ENCODE assay signal across 20 cellular contexts in the genomic region with DNA sequence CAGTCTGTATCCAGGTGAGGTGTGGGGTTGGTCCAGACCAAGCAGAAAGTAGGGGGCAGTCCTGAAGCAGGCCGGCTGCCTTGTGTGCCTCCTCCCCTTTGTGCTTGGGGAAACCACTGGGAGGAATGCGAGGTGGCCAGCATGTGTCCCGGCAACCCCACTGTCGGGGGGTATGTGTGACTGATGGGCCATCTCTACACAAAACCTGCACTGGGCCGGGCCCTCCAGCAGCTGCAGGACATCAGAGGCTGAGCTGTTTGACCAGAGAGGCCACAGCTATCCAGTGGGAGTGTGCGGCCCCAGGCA. TPM values are rescaled to one million over a fixed set of nuclear protein-coding genes. Genes with fewer than 3 reads are reported as not detected.
DNase-seq lines count a peak whose midpoint lies in the region; ATAC-seq and TF ChIP-seq lines count a peak whose summit lies in the region.
"Had no signal": no experiment of that assay in that cellular context is flagged by ENCODE, and none has a peak within 500 bp of the region (broad histone marks: within the 10 kb centered on the region; RNA-seq: fewer than 3 reads in every experiment).

No MANE protein-coding gene starts in this region.

- no peak overlapping the region for H2BK15ac ChIP-seq in H9 (ENCODE audit: low read depth, low read length)

- H3K36me3 Mint-ChIP-seq in H9 (ENCODE audit: insufficient read depth in 1 of 3, low read depth in 3 of 3), result no peaks in the 10 kb centered on the region; a peak in 1 of 7 replicates

- H3K9me3 ChIP-seq in H9 (ENCODE audit: control insufficient read depth, low read depth, low read length), result no peaks in the 10 kb centered on the region
- no peaks in the 10 kb centered on the region for H3K9me3 ChIP-seq in sigmoid colon
- no peaks in the 10 kb centered on the region for H3K9me3 ChIP-seq in thyroid gland
- no peaks in the 10 kb centered on the region for H3K9me3 ChIP-seq in vagina
- no peaks in the 10 kb centered on the region for H3K9me3 ChIP-seq in heart left ventricle
- H3K9me3 ChIP-seq: BLaER1 treated with 17β-estradiol and CSF1 and Interleukin-3, amounts not matched to agents 10 nM and 100 nM; right atrium auricular region had no signal

- H3K14ac ChIP-seq in H9 (ENCODE audit: insufficient read depth, low read length), result no peak overlapping the region

- peak overlapping the region in 1 of 2 experiments; percentile 58; a peak in 2 of 5 replicates for H3K4me3 Mint-ChIP-seq in H9
- H3K4me3 Mint-ChIP-seq: activated T-helper 1 cell treated with anti-CD3 and anti-CD28 coated beads, Interleukin-12 subunit alpha, Interleukin-12 subunit beta, Interleukin-2, Interleukin-4 antibody, amounts not matched to agents 30 ng/mL and 10 ng/mL and 1 ng/mL, durations not matched to agents 14 hours and 24 hours and 36 hours; T-helper 1 cell treated with Interleukin-12 subunit alpha and Interleukin-12 subunit beta and Interleukin-4 antibody, amounts not matched to agents 30 μg/mL and 1 μg/mL, for 36 hours had no signal

- H3K4me1 Mint-ChIP-seq in H9, result peaks cover 40 to 49% of the 10 kb centered on the region in 2 experiments

- TF ChIP-seq EP300 in sigmoid colon (IDR thresholded peaks at IDR 0.05), result no peak

- ATAC-seq in SK-N-SH treated with all-trans-retinoic acid at 6 μM for 48 hours (peak; percentile 15; the same call in 2 of the 3 replicates), heart left ventricle (no peak)

- no peak for TF ChIP-seq POLR2A in sigmoid colon (IDR thresholded peaks at IDR 0.05)
- no peak for TF ChIP-seq POLR2A in thyroid gland (IDR thresholded peaks at IDR 0.05)
- TF ChIP-seq POLR2A in vagina (IDR thresholded peaks at IDR 0.05), result no peak
- no peak for TF ChIP-seq POLR2A in heart left ventricle (IDR thresholded peaks at IDR 0.05)

- H3K27me3 ChIP-seq in H9 (ENCODE audit: insufficient read depth, low read length) (no peaks in the 10 kb centered on the region), sigmoid colon (no peaks in the 10 kb centered on the region), thyroid gland (no peaks in the 10 kb centered on the region), vagina (no peaks in the 10 kb centered on the region), heart left ventricle (no peaks in the 10 kb centered on the region)
- H3K27me3 ChIP-seq: BLaER1 treated with 17β-estradiol and CSF1 and Interleukin-3, amounts not matched to agents 10 nM and 100 nM; right atrium auricular region had no signal

- H2BK120ac ChIP-seq in H9 (ENCODE audit: low read depth, low read length, poor library complexity, severe bottlenecking), result no peak overlapping the region

- no peak overlapping the region for H2BK12ac ChIP-seq in H9 (ENCODE audit: insufficient read length, low read depth, low read length)

- H4K8ac ChIP-seq in H9 (replicated peaks; ENCODE audit: insufficient read length, low read depth, low read length), result no peak overlapping the region

- H2AFZ ChIP-seq in H9 (ENCODE audit: low read length), result no peak overlapping the region

- no peak overlapping the region for H3K56ac ChIP-seq in H9 (ENCODE audit: insufficient read length, low read depth, low read length)

- no peak overlapping the region for H3K9ac ChIP-seq in H9 (ENCODE audit: extremely low read depth, insufficient read length, low read length)
- H3K9ac ChIP-seq: BLaER1 treated with 17β-estradiol and CSF1 and Interleukin-3, amounts not matched to agents 10 nM and 100 nM had no signal

- peaks cover 13% of the 10 kb centered on the region; the same call in 1 of the 2 replicates for H3K4me1 ChIP-seq in H9 (ENCODE audit: insufficient read depth, low read length)
- peaks cover 0 to 41% (median 33%) of the 10 kb centered on the region in 4 donors for H3K4me1 ChIP-seq in sigmoid colon
- no peaks in the 10 kb centered on the region for H3K4me1 ChIP-seq in thyroid gland
- H3K4me1 ChIP-seq in vagina, result peaks cover 21% of the 10 kb centered on the region
- H3K4me1 ChIP-seq in heart left ventricle, result peaks cover 0 to 18% (median 8%) of the 10 kb centered on the region in 12 donors

- TF ChIP-seq CTCF in H9 (conservative IDR thresholded peaks at IDR 0.05) (no peak), sigmoid colon (IDR thresholded peaks at IDR 0.05) (no peak), thyroid gland (IDR thresholded peaks at IDR 0.05) (no peak), vagina (IDR thresholded peaks at IDR 0.05) (no peak), heart left ventricle (IDR thresholded peaks at IDR 0.05) (no peak)

- H4K5ac ChIP-seq in H9 (ENCODE audit: insufficient read length, low read depth, low read length), result no peak overlapping the region

- no peak overlapping the region for H3K4ac ChIP-seq in H9 (ENCODE audit: low read depth, low read length)

- H2BK5ac ChIP-seq in H9 (ENCODE audit: insufficient read length, low read length), result no peak overlapping the region

- H4K91ac ChIP-seq in H9 (ENCODE audit: insufficient read length, low read depth, low read length), result no peak overlapping the region

- no peaks in the 10 kb centered on the region for H3K23me2 ChIP-seq in H9 (ENCODE audit: insufficient read length, low read depth, low read length, poor library complexity, severe bottlenecking)

- no peaks in the 10 kb centered on the region for H3K27me3 Mint-ChIP-seq in H9 (ENCODE audit: low read depth)

- intact Hi-C loops in sigmoid colon (cut with DNase I), result no loop called here
- intact Hi-C loops in thyroid gland (cut with DNase I), result no loop called here
- intact Hi-C loops in vagina (cut with DNase I), result no loop called here
- intact Hi-C loops in heart left ventricle (cut with DNase I), result no loop called here

- H3K27ac ChIP-seq in H9 (ENCODE audit: insufficient read length, low read depth, low read length), result no peak overlapping the region
- H3K27ac ChIP-seq in sigmoid colon, result peak overlapping the region in 3 of 4 donors; percentile 37 to 59 (median 55)
- H3K27ac ChIP-seq in thyroid gland, result no peak overlapping the region
- no peak overlapping the region for H3K27ac ChIP-seq in vagina
- no peak overlapping the region for H3K27ac ChIP-seq in heart left ventricle
- H3K27ac ChIP-seq: BLaER1 treated with 17β-estradiol and CSF1 and Interleukin-3, amounts not matched to agents 10 nM and 100 nM; right atrium auricular region had no signal

- peak overlapping the region; percentile 18 for H3K18ac ChIP-seq in H9 (ENCODE audit: insufficient read length, low read depth, low read length)

- peak overlapping the region; percentile 73 to 92 (median 85); a peak in 6 of 7 replicates for H3K27ac Mint-ChIP-seq in H9
- H3K27ac Mint-ChIP-seq: activated T-helper 1 cell treated with anti-CD3 and anti-CD28 coated beads, Interleukin-12 subunit alpha, Interleukin-12 subunit beta, Interleukin-2, Interleukin-4 antibody, amounts not matched to agents 30 ng/mL and 10 ng/mL and 1 ng/mL, durations not matched to agents 14 hours and 24 hours and 36 hours; T-helper 1 cell treated with Interleukin-12 subunit alpha and Interleukin-12 subunit beta and Interleukin-4 antibody, amounts not matched to agents 30 μg/mL and 1 μg/mL, for 36 hours had no signal

- no peaks in the 10 kb centered on the region for H3K9me3 Mint-ChIP-seq in H9
- H3K9me3 Mint-ChIP-seq: activated T-helper 1 cell treated with anti-CD3 and anti-CD28 coated beads, Interleukin-12 subunit alpha, Interleukin-12 subunit beta, Interleukin-2, Interleukin-4 antibody, amounts not matched to agents 30 ng/mL and 10 ng/mL and 1 ng/mL, durations not matched to agents 14 hours and 24 hours and 36 hours; T-helper 1 cell treated with Interleukin-12 subunit alpha and Interleukin-12 subunit beta and Interleukin-4 antibody, amounts not matched to agents 30 μg/mL and 1 μg/mL, for 36 hours had no signal

- H3K79me2 ChIP-seq in H9 (ENCODE audit: insufficient read depth, low read length), result no peaks in the 10 kb centered on the region

- H3K23ac ChIP-seq in H9 (ENCODE audit: insufficient read length, low read depth, low read length), result no peak overlapping the region

- H2AK5ac ChIP-seq in H9 (ENCODE audit: insufficient read length, low read length), result no peak overlapping the region

- H3K4me3 ChIP-seq in sigmoid colon (no peak overlapping the region), thyroid gland (replicated peaks in 1 of 3) (no peak overlapping the region), vagina (no peak overlapping the region), heart left ventricle (no peak overlapping the region)
- H3K4me3 ChIP-seq: BLaER1 treated with 17β-estradiol and CSF1 and Interleukin-3, amounts not matched to agents 10 nM and 100 nM; right atrium auricular region had no signal

- no peaks in the 10 kb centered on the region for H3K36me3 ChIP-seq in sigmoid colon
- H3K36me3 ChIP-seq in thyroid gland, result no peaks in the 10 kb centered on the region
- no peaks in the 10 kb centered on the region for H3K36me3 ChIP-seq in vagina
- no peaks in the 10 kb centered on the region for H3K36me3 ChIP-seq in heart left ventricle
- H3K36me3 ChIP-seq: BLaER1 treated with 17β-estradiol and CSF1 and Interleukin-3, amounts not matched to agents 10 nM and 100 nM; right atrium auricular region had no signal

- H3T11ph ChIP-seq in H9 (ENCODE audit: low read length), result no peak overlapping the region

- no CpG with 5 or more reads among the region's 6 CpGs for WGBS in H9 (ENCODE audit: extremely low coverage, insufficient read length, low lambda C conversion rate)
- WGBS in sigmoid colon, 2 donors, result 65 to 71% methylated on average over 6 of the region's 6 CpGs
- WGBS in thyroid gland, 2 donors, result 51 to 76% methylated on average over 6 of the region's 6 CpGs
- WGBS in heart left ventricle, 4 donors, result 50 to 78% (median 70%) methylated on average over 6 of the region's 6 CpGs

- H3K79me1 ChIP-seq in H9 (ENCODE audit: insufficient read depth, low read depth, low read length, poor library complexity, severe bottlenecking), result no peaks in the 10 kb centered on the region

- H2BK20ac ChIP-seq in H9 (ENCODE audit: low read depth, low read length, poor library complexity, severe bottlenecking), result no peak overlapping the region

- DNase-seq in H9, result peak; percentile 60
- peak; percentile 61 for DNase-seq in iPS-NIHi11 (ENCODE audit: low spot score)
- no peak for DNase-seq in sigmoid colon
- no peak for DNase-seq in stimulated activated CD4-positive, alpha-beta T cell treated with anti-CD3 and anti-CD28 coated beads, Interleukin-2, amount 100 ng/mL, for 24 hours
- DNase-seq in thyroid gland, result no peak
- DNase-seq in vagina (ENCODE audit: extremely low spot score in 2 of 2), result no peak
- no peak for DNase-seq in heart left ventricle
- DNase-seq: activated CD4-positive, alpha-beta T cell treated with anti-CD3 and anti-CD28 coated beads for 4 hours; activated naive CD4-positive, alpha-beta T cell treated with anti-CD3 and anti-CD28 coated beads, Interleukin-2, amount 50 U/mL, for 16 hours; dermis blood vessel endothelial cell; EL; NCI-H1092 treated with DMSO at 0.1 percent for 48 hours; NCI-H2029; NCI-H345; NCI-H82 had no signal

- H4K20me1 ChIP-seq in H9 (ENCODE audit: control insufficient read depth, insufficient read depth, insufficient read length), result no peaks in the 10 kb centered on the region

- no peak overlapping the region for H3K4me2 ChIP-seq in H9 (ENCODE audit: insufficient read depth, insufficient read length, low read length)

RNA-seq across cellular contexts. Expression of a gene that starts 33.3 kb away (rescaled TPM):
- 4.6 and 4.8 TPM in 2 replicates for total RNA-seq in H9 (2021)
- total RNA-seq in sigmoid colon, result 10 to 100 TPM; 12.3 to 20.7 (median 16.3) TPM
- polyA plus RNA-seq in sigmoid colon, result 10 to 100 TPM in 1 of 3 donors, 1 to 10 TPM in 2; 8.8 to 15.3 (median 9.6) TPM
- total RNA-seq in thyroid gland, result 10 to 100 TPM in 1 of 4 donors, 1 to 10 TPM in 3; 3.7 to 12.0 (median 6.4) TPM
- total RNA-seq in vagina, result 31.4 TPM
- 1 to 10 TPM; 2.0 to 9.5 (median 3.8) TPM for total RNA-seq in heart left ventricle
- 1 to 10 TPM; 3.5 to 3.8 TPM for polyA plus RNA-seq in heart left ventricle

Comparison
In these comparisons a context has a peak if more than half of its experiments do, and no peak if none do; other contexts are left out.
1. DNase-seq: peak in H9 (single experiment) and iPS-NIHi11 (single experiment); none in sigmoid colon (single experiment), stimulated activated CD4-positive, alpha-beta T cell treated with anti-CD3 and anti-CD28 coated beads, Interleukin-2, amount 100 ng/mL, for 24 hours (0 of 2), thyroid gland (0 of 2), vagina (0 of 2) and heart left ventricle (0 of 5).
2. H3K27ac ChIP-seq: peak in sigmoid colon (3 of 4); none in H9 (single experiment), thyroid gland (0 of 3), vagina (single experiment) and heart left ventricle (0 of 12).